ENCODE assay signal across 8 cellular contexts in the genomic region with DNA sequence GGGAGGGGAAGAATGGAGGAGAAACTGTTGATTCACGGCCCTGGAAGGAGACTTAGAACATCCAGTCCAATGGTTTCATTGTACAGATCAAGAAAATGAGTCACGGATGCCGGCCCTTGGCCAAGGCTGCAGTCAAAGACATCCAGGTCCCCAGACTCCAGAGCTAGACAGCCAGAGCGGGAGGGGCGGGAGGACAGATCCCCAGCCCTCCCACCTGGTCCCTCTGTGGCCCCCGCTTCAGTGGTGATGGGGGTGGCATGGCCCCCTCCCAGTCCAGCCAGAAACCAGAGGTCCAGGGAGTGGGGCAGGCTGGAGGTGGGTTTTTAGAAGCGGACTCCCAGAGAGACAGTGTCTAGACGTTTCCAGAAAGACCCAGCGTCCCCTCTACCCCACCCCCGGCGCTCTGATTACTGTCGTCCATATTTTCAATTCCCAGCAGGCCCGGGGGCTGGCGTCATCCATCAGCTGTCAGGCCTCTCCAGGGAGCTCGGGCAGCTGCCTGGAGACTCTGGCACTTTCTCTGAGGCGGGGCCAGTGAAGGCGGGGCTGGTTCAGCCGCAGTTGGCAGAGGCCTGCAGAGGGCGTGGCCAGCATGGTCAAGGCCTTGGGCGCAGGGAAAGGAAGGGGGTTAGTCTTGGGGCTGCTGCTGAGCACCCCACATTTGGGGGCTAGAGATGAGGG. TPM values are rescaled to one million over a fixed set of nuclear protein-coding genes. Genes with fewer than 3 reads are reported as not detected.
DNase-seq lines count a peak whose midpoint lies in the region; ATAC-seq, FAIRE-seq and TF ChIP-seq lines count a peak whose summit lies in the region.

No MANE protein-coding gene starts in this region.

- FAIRE-seq in bronchial epithelial cell (lab: Jason Lieb, UNC), result no peak
- peak; percentile 34 for FAIRE-seq in keratinocyte (lab: Jason Lieb, UNC)

- DNase-seq in AG20443 (ENCODE audit: low spot score), result peak; percentile 85
- peak; percentile 86 for DNase-seq in NCI-H774 (lab: John Stamatoyannopoulos, UW)
- peak; percentile 91 for DNase-seq in bronchial epithelial cell (ENCODE audit: low read depth)
- DNase-seq in keratinocyte (ENCODE audit: low read depth, low spot score), result no peak
- no peak for DNase-seq in SKM-1 treated with dmso at 0.1 percent for 144 hours (lab: John Stamatoyannopoulos, UW; ENCODE audit: unreplicated experiment)
- DNase-seq in GM10248 (ENCODE audit: extremely low spot score), result no peak

- ATAC-seq in HG03196 (IDR thresholded peaks at IDR 0.05; ENCODE audit: unreplicated experiment), result peak; percentile 48

- H4K20me1 ChIP-seq in keratinocyte (ENCODE audit: control insufficient read depth, extremely low read depth, insufficient read depth, low read length), result no peaks in the 10 kb centered on the region

- H3K9ac ChIP-seq in keratinocyte (ENCODE audit: control insufficient read depth, extremely low read depth, insufficient read depth, low read length), result peak overlapping the region; percentile 84

- no peaks in the 10 kb centered on the region for H3K9me1 ChIP-seq in keratinocyte (ENCODE audit: control insufficient read depth, extremely low read depth, insufficient read depth, low read length)

- no peaks in the 10 kb centered on the region for H3K79me2 ChIP-seq in keratinocyte (ENCODE audit: control insufficient read depth, insufficient read depth, low read length)

- peak overlapping the region; percentile 30 for H3K4me3 ChIP-seq in bronchial epithelial cell (ENCODE audit: low read depth, low read length)
- peak overlapping the region; percentile 26 to 73 (median 51) for H3K4me3 ChIP-seq in keratinocyte (ENCODE audit: control insufficient read depth in 2 of 3, extremely low read depth in 1 of 3, insufficient read depth in 2 of 3, low read depth in 1 of 3, low read length in 3 of 3)
- H3K4me3 ChIP-seq in skin epidermis, result peak overlapping the region in 6 of 7 experiments; percentile 1 to 22 (median 16)

- H3K36me3 ChIP-seq in bronchial epithelial cell (ENCODE audit: control insufficient read depth, insufficient read depth, low read length) (no peaks in the 10 kb centered on the region), keratinocyte (ENCODE audit: control insufficient read depth in 2 of 2, extremely low read depth in 1 of 2, insufficient read depth in 2 of 2, low read length in 2 of 2) (no peaks in the 10 kb centered on the region)

- POLR2A ChIA-PET in GM10248 (lab: Yijun Ruan, JAX), result interaction anchor here (1.7 kb wide), 1 partner anchor 8 kb away, joined by 6 read pairs; a partner anchor contains a TSS

- CTCF ChIA-PET in GM10248 (lab: Yijun Ruan, JAX), result interaction anchor here (1.7 to 19.3 kb wide), 2 partner anchors 18 to 32 kb away, joined by 4 to 339 read pairs; no protein-coding TSS in a partner anchor

- no peaks in the 10 kb centered on the region for H3K27me3 ChIP-seq in bronchial epithelial cell (ENCODE audit: control insufficient read depth, insufficient read depth, low read length)
- H3K27me3 ChIP-seq in keratinocyte (ENCODE audit: control insufficient read depth, extremely low read depth, insufficient read depth, low read length), result no peaks in the 10 kb centered on the region

- dilution Hi-C loops in keratinocyte (cut with MboI; ENCODE audit: extremely low pct_ligation_motif_present, low sequenced_read_pairs), result no loop called here

- H2AFZ ChIP-seq in keratinocyte (ENCODE audit: control insufficient read depth, low read length), result peak overlapping the region; percentile 82

- H3K9me3 ChIP-seq in keratinocyte (ENCODE audit: control insufficient read depth, low read depth, low read length), result no peaks in the 10 kb centered on the region

- H3K27ac ChIP-seq in keratinocyte (ENCODE audit: control insufficient read depth, insufficient read depth, low read length) (peak overlapping the region; percentile 95), skin epidermis (peak overlapping the region in 20 of 21 experiments; percentile 78 to 97 (median 89))

- peak overlapping the region; percentile 89 for H3K4me2 ChIP-seq in keratinocyte (ENCODE audit: control insufficient read depth, extremely low read depth, insufficient read depth, low read depth, low read length)

- H3K4me1 ChIP-seq in keratinocyte (ENCODE audit: control insufficient read depth, extremely low read depth, insufficient read depth, low read length), result peaks cover 54% of the 10 kb centered on the region

- TF ChIP-seq CTCF in bronchial epithelial cell (IDR thresholded peaks at IDR 0.05; ENCODE audit: insufficient read depth, low read length, severe bottlenecking), result no peak
- no peak for TF ChIP-seq CTCF in keratinocyte (optimal IDR thresholded peaks at IDR 0.05 in 1 of 3, IDR thresholded peaks at IDR 0.05 in 1 of 3, conservative IDR thresholded peaks at IDR 0.05 in 1 of 3; ENCODE audit: extremely low read depth in 1 of 3, insufficient read depth in 2 of 3, low read length in 3 of 3)
- no peak for TF ChIP-seq CTCF in GM10248 (IDR thresholded peaks at IDR 0.05; ENCODE audit: control extremely low read depth, extremely low read depth, low read depth, missing control alignments)

RNA-seq across cellular contexts. Expression of a gene that starts 8.0 kb away (rescaled TPM):
- 36.1 and 164 TPM in 2 replicates for total RNA-seq in bronchial epithelial cell
- 460 to 1,644 TPM (median 478 TPM) in 3 replicates for polyA plus RNA-seq in keratinocyte
- 1,835 TPM for polyA plus RNA-seq in keratinocyte (2011; ENCODE audit: low read depth)
- 1,014 and 2,934 TPM in 2 replicates for polyA plus RNA-seq in keratinocyte (2011; cell fraction: cytosol; rRNA removed)
- polyA plus RNA-seq in keratinocyte (2011; cell fraction: nucleus; rRNA removed), result 815 and 1,237 TPM in 2 replicates
- 1,130 and 7,717 TPM in 2 replicates for polyA plus RNA-seq in keratinocyte (2012; ENCODE audit: low replicate concordance)
- 147 to 577 TPM (median 569 TPM) in 3 replicates for polyA minus RNA-seq in keratinocyte
- 2,222 TPM for polyA minus RNA-seq in keratinocyte (2011; cell fraction: cytosol; rRNA and poly(A)+ RNA removed)
- 585 and 748 TPM in 2 replicates for polyA minus RNA-seq in keratinocyte (2011; cell fraction: nucleus; rRNA and poly(A)+ RNA removed)

Comparison
In these comparisons a context has a peak if more than half of its experiments do, and no peak if none do; other contexts are left out.
1. DNase-seq: peak in AG20443 (single experiment), NCI-H774 (single experiment) and bronchial epithelial cell (single experiment); none in keratinocyte (single experiment), SKM-1 treated with dmso at 0.1 percent for 144 hours (single experiment) and GM10248 (single experiment).
2. Peak in every context shown above with its lines, with median percentiles within 50 percentile points of each other: H3K4me3 ChIP-seq.